Comparison of ENCODE assay signal across 16 cellular contexts in the genomic region with DNA sequence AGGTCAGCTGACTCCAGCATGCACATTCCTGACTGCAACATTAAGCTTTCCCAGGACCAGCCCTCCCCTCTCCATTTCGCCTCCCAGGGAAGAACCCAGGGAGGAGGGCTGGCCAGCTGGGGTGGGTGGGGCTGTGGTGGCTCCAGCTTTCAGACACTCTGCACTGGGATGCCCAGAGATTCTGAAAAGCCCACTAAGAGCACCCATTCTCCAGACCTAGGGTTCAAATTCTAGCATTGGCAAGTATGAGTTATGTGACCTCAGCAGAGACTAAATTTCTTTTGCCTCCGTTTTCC. TPM values are rescaled to one million over a fixed set of nuclear protein-coding genes. Genes with fewer than 3 reads are reported as not detected.
DNase-seq lines count a peak whose midpoint lies in the region; ATAC-seq lines count a peak whose summit lies in the region.
"Had no signal": no experiment of that assay in that cellular context is flagged by ENCODE, and none has a peak within 500 bp of the region (broad histone marks: within the 10 kb centered on the region; RNA-seq: fewer than 3 reads in every experiment).

No MANE protein-coding gene starts in this region.

- no peak for ATAC-seq in left ventricle myocardium superior
- no peak for ATAC-seq in GM21526 (IDR thresholded peaks at IDR 0.05; ENCODE audit: low FRiP score, unreplicated experiment)
- no peak for ATAC-seq in GM21390 (IDR thresholded peaks at IDR 0.05; ENCODE audit: unreplicated experiment)
- ATAC-seq: activated CD4-positive, CD25-positive, alpha-beta regulatory T cell treated with anti-CD3 and anti-CD28 coated beads, Interleukin-2, amount 50 U/mL, for 24 hours; activated CD8-positive, alpha-beta T cell treated with anti-CD3 and anti-CD28 coated beads for 36 hours; heart right ventricle had no signal

- no peaks in the 10 kb centered on the region for H3K36me3 Mint-ChIP-seq in T-helper 2 cell treated with Interferon-gamma antibody and Interleukin-4, amounts not matched to agents 5 μg/mL and 100 μg/mL, for 36 hours (ENCODE audit: low read depth)

- peak; percentile 14 for DNase-seq in cardiac septum (ENCODE audit: low spot score)
- DNase-seq in left ventricle myocardium superior: no peak
- peak; percentile 60 for DNase-seq in MG63
- peak; percentile 62 for DNase-seq in islet precursor cell
- DNase-seq in stimulated activated naive CD4-positive, alpha-beta T cell (lab: John Stamatoyannopoulos, UW): no peak
- no peak for DNase-seq in T-helper 2 cell treated with Interferon-gamma antibody and Interleukin-4, amounts not matched to agents 5 μg/mL and 100 μg/mL, for 36 hours (ENCODE audit: low spot score)
- DNase-seq: activated CD8-positive, alpha-beta T cell treated with anti-CD3 and anti-CD28 coated beads for 36 hours; activated naive CD4-positive, alpha-beta T cell treated with anti-CD3 and anti-CD28 coated beads, Interleukin-2, amount 50 U/mL, for 16 hours; heart right ventricle; left lung had no signal

- no peaks in the 10 kb centered on the region for H3K4me1 Mint-ChIP-seq in T-helper 2 cell treated with Interferon-gamma antibody and Interleukin-4, amounts not matched to agents 5 μg/mL and 100 μg/mL, for 36 hours (ENCODE audit: low read depth)

- H3K27me3 Mint-ChIP-seq in T-helper 2 cell treated with Interferon-gamma antibody and Interleukin-4, amounts not matched to agents 5 μg/mL and 100 μg/mL, for 36 hours (ENCODE audit: low read depth): peaks cover 62% of the 10 kb centered on the region

- H3K4me3 Mint-ChIP-seq in T-helper 2 cell treated with Interferon-gamma antibody and Interleukin-4, amounts not matched to agents 5 μg/mL and 100 μg/mL, for 36 hours: no peak overlapping the region
- H3K4me3 Mint-ChIP-seq: activated CD8-positive, alpha-beta T cell treated with anti-CD3 and anti-CD28 coated beads for 36 hours; CD4-positive, alpha-beta T cell had no signal

- no peaks in the 10 kb centered on the region for H3K9me3 Mint-ChIP-seq in T-helper 2 cell treated with Interferon-gamma antibody and Interleukin-4, amounts not matched to agents 5 μg/mL and 100 μg/mL, for 36 hours
- H3K9me3 Mint-ChIP-seq: activated CD8-positive, alpha-beta T cell treated with anti-CD3 and anti-CD28 coated beads for 36 hours; CD4-positive, alpha-beta T cell had no signal

- H3K27me3 ChIP-seq in MG63: no peaks in the 10 kb centered on the region

- H3K9me3 ChIP-seq in MG63: no peaks in the 10 kb centered on the region
- H3K9me3 ChIP-seq: heart right ventricle, left lung had no signal

- H3K27ac Mint-ChIP-seq in T-helper 2 cell treated with Interferon-gamma antibody and Interleukin-4, amounts not matched to agents 5 μg/mL and 100 μg/mL, for 36 hours: no peak overlapping the region
- H3K27ac Mint-ChIP-seq: activated CD8-positive, alpha-beta T cell treated with anti-CD3 and anti-CD28 coated beads for 36 hours; CD4-positive, alpha-beta T cell had no signal

- H3K4me3 ChIP-seq in MG63: no peak overlapping the region
- H3K4me3 ChIP-seq: dorsolateral prefrontal cortex, heart right ventricle, left lung had no signal

- intact Hi-C loops in cardiac septum (cut with DNase I) (no loop called here), left ventricle myocardium superior (cut with micrococcal nuclease) (no loop called here)

- peaks cover 18% of the 10 kb centered on the region; the same call in 1 of the 2 replicates for H3K36me3 ChIP-seq in MG63
- H3K36me3 ChIP-seq: heart right ventricle, left lung had no signal

RNA-seq across cellular contexts. Expression of gene DLX3, which starts 7.8 kb away (rescaled TPM):
- total RNA-seq in cardiac septum: not detected
- not detected for total RNA-seq in left ventricle myocardium superior
- total RNA-seq in MG63 (2014; rRNA removed; shearing (Covaris generic); ENCODE audit: low replicate concordance): 2.5 and 5.3 TPM in 2 replicates
- total RNA-seq: activated CD8-positive, alpha-beta T cell treated with anti-CD3 and anti-CD28 coated beads for 36 hours; CD4-positive, alpha-beta T cell; fibroblast of villous mesenchyme had no signal

RNA-seq across cellular contexts. Expression of gene DLX4, which starts 18.2 kb away (rescaled TPM):
- total RNA-seq in cardiac septum: 0.16 TPM
- total RNA-seq in left ventricle myocardium superior: not detected
- total RNA-seq in MG63 (2014; rRNA removed; shearing (Covaris generic); ENCODE audit: low replicate concordance): 6.1 and 8.6 TPM in 2 replicates
- total RNA-seq: fibroblast of villous mesenchyme had no signal

Comparison
In these comparisons a context has a peak if more than half of its experiments do, and no peak if none do; other contexts are left out.
1. DNase-seq: peak in cardiac septum (single experiment), MG63 (single experiment) and islet precursor cell (single experiment); none in left ventricle myocardium superior (single experiment), stimulated activated naive CD4-positive, alpha-beta T cell (0 of 6) and T-helper 2 cell treated with Interferon-gamma antibody and Interleukin-4, amounts not matched to agents 5 μg/mL and 100 μg/mL, for 36 hours (single experiment).